Comparison of ENCODE assay signal across 8 cellular contexts in genomic region chr16:89491238-89491869, GRCh38. TPM values are rescaled to one million over a fixed set of nuclear protein-coding genes. Genes with fewer than 3 reads are reported as not detected.
DNase-seq lines count a peak whose midpoint lies in the region; ATAC-seq and TF ChIP-seq lines count a peak whose summit lies in the region.

No MANE protein-coding gene starts in this region.

- peaks cover 12% of the 10 kb centered on the region for H3K4me1 ChIP-seq in fibroblast of lung (ENCODE audit: control insufficient read depth, extremely low read depth, insufficient read depth, low read length)
- H3K4me1 ChIP-seq in rectal smooth muscle tissue (ENCODE audit: control insufficient read depth, insufficient read depth, low read length): peaks cover 22% of the 10 kb centered on the region

- peak overlapping the region; percentile 82 for H3K4me2 ChIP-seq in fibroblast of lung (ENCODE audit: extremely low read depth, insufficient read depth, low read length)

- no peak for DNase-seq in activated naive CD4-positive, alpha-beta T cell treated with anti-CD3 and anti-CD28 coated beads, Interleukin-2, amount 10 ng/mL, durations not matched to agents 7 days and 5 days
- DNase-seq in activated naive CD4-positive, alpha-beta T cell treated with anti-CD3 and anti-CD28 coated beads, Interleukin-2, amount 50 U/mL, for 16 hours: no peak
- peak in 1 of 2 donors; percentile 23 for DNase-seq in fibroblast of lung (ENCODE audit: low read depth in 2 of 2)

- H3K36me3 ChIP-seq in fibroblast of lung (ENCODE audit: control insufficient read depth, insufficient read depth, low read length): peaks cover 2% of the 10 kb centered on the region
- H3K36me3 ChIP-seq in rectal smooth muscle tissue (ENCODE audit: control insufficient read depth, insufficient read depth, low read length): no peaks in the 10 kb centered on the region

- H2AFZ ChIP-seq in fibroblast of lung (ENCODE audit: low read length): no peak overlapping the region

- H3K27ac ChIP-seq in fibroblast of lung (ENCODE audit: insufficient read depth, low read length): peak overlapping the region; percentile 94
- peak overlapping the region; percentile 88 for H3K27ac ChIP-seq in rectal smooth muscle tissue (ENCODE audit: low read depth, low read length)

- H3K4me3 ChIP-seq in fibroblast of lung (replicated peaks in 1 of 4; ENCODE audit: control extremely low read depth in 1 of 4, insufficient read depth in 1 of 4, low read depth in 3 of 4, low read length in 4 of 4) (peak overlapping the region; percentile 74 to 83 (median 80)), rectal smooth muscle tissue (ENCODE audit: low read length) (peak overlapping the region; percentile 92)

- CTCF ChIA-PET in activated naive CD4-positive, alpha-beta T cell treated with anti-CD3 and anti-CD28 coated beads, Interleukin-2, amount 10 ng/mL, durations not matched to agents 7 days and 5 days (lab: Charles Lee): interaction anchor here (0.7 to 1.5 kb wide), 3 partner anchors 13 to 164 kb away, joined by 3 to 4 read pairs (median 3); no protein-coding TSS in a partner anchor

- H3K27me3 ChIP-seq in fibroblast of lung (ENCODE audit: control insufficient read depth, insufficient read depth, low read length) (no peaks in the 10 kb centered on the region), rectal smooth muscle tissue (ENCODE audit: control insufficient read depth, insufficient read depth, low read length) (no peaks in the 10 kb centered on the region)

- H3K4me3 Mint-ChIP-seq in activated naive CD4-positive, alpha-beta T cell treated with anti-CD3 and anti-CD28 coated beads, Interleukin-2, amount 10 ng/mL, durations not matched to agents 7 days and 5 days: peak overlapping the region; percentile 83

- H4K20me1 ChIP-seq in fibroblast of lung (ENCODE audit: control insufficient read depth, extremely low read depth, insufficient read depth, low read length): peaks cover 3% of the 10 kb centered on the region

- peaks cover 40% of the 10 kb centered on the region for H3K79me2 ChIP-seq in fibroblast of lung (ENCODE audit: control insufficient read depth, insufficient read depth, low read length)

- H3K9ac ChIP-seq in fibroblast of lung (ENCODE audit: insufficient read depth, low read length) (peak overlapping the region; percentile 97), rectal smooth muscle tissue (ENCODE audit: low read length) (peak overlapping the region; percentile 67)

- peak overlapping the region; percentile 91 for H3K27ac Mint-ChIP-seq in activated naive CD4-positive, alpha-beta T cell treated with anti-CD3 and anti-CD28 coated beads, Interleukin-2, amount 10 ng/mL, durations not matched to agents 7 days and 5 days

- ATAC-seq in SK-N-SH treated with all-trans-retinoic acid at 6 μM for 48 hours: peak; percentile 16
- ATAC-seq in HG03095 (IDR thresholded peaks at IDR 0.05; ENCODE audit: unreplicated experiment): no peak
- no peak for ATAC-seq in GM18498 (IDR thresholded peaks at IDR 0.05; ENCODE audit: unreplicated experiment)
- no peak for ATAC-seq in GM18909 (IDR thresholded peaks at IDR 0.05; ENCODE audit: poor library complexity, unreplicated experiment)

- peaks cover 19% of the 10 kb centered on the region for H3K36me3 Mint-ChIP-seq in activated naive CD4-positive, alpha-beta T cell treated with anti-CD3 and anti-CD28 coated beads, Interleukin-2, amount 10 ng/mL, durations not matched to agents 7 days and 5 days

- no peak for TF ChIP-seq CTCF in fibroblast of lung (conservative IDR thresholded peaks at IDR 0.05 in 1 of 2, IDR thresholded peaks at IDR 0.05 in 1 of 2; ENCODE audit: low read depth in 1 of 2, low read length in 2 of 2)

- no peaks in the 10 kb centered on the region for H3K9me3 ChIP-seq in fibroblast of lung (ENCODE audit: control insufficient read depth, insufficient read depth, low read depth, low read length)

- H3K27me3 Mint-ChIP-seq in activated naive CD4-positive, alpha-beta T cell treated with anti-CD3 and anti-CD28 coated beads, Interleukin-2, amount 10 ng/mL, durations not matched to agents 7 days and 5 days: no peaks in the 10 kb centered on the region

- no peaks in the 10 kb centered on the region for H3K9me3 Mint-ChIP-seq in activated naive CD4-positive, alpha-beta T cell treated with anti-CD3 and anti-CD28 coated beads, Interleukin-2, amount 10 ng/mL, durations not matched to agents 7 days and 5 days

- peaks cover 52% of the 10 kb centered on the region for H3K4me1 Mint-ChIP-seq in activated naive CD4-positive, alpha-beta T cell treated with anti-CD3 and anti-CD28 coated beads, Interleukin-2, amount 10 ng/mL, durations not matched to agents 7 days and 5 days

TF ChIP-seq in SK-N-SH treated with all-trans-retinoic acid at 6 μM for 48 hours, 23 proteins besides CTCF, POLR2A, EP300 and RAD21:
- TF ChIP-seq ISL1 (CRISPR knock-in tag; IDR thresholded peaks at IDR 0.05) (no peak), TCF4 (CRISPR knock-in tag; IDR thresholded peaks at IDR 0.05; ENCODE audit: borderline replicate concordance) (no peak), PATZ1 (CRISPR knock-in tag; IDR thresholded peaks at IDR 0.05; ENCODE audit: borderline replicate concordance) (no peak), POU6F1 (CRISPR knock-in tag; IDR thresholded peaks at IDR 0.05; ENCODE audit: borderline replicate concordance, low read depth) (no peak), OSR1 (CRISPR knock-in tag; IDR thresholded peaks at IDR 0.05) (no peak), SNAI2 (CRISPR knock-in tag; IDR thresholded peaks at IDR 0.05) (no peak), RARB (CRISPR knock-in tag; IDR thresholded peaks at IDR 0.05) (no peak), ZFP30 (CRISPR knock-in tag; IDR thresholded peaks at IDR 0.05) (no peak), BACH2 (CRISPR knock-in tag; IDR thresholded peaks at IDR 0.05; ENCODE audit: borderline replicate concordance) (no peak), ZNF8 (CRISPR knock-in tag; IDR thresholded peaks at IDR 0.05) (no peak), CREB5 (CRISPR knock-in tag; IDR thresholded peaks at IDR 0.05; ENCODE audit: low read depth) (no peak)

RNA-seq across cellular contexts. Expression of gene ANKRD11, which starts 1.0 kb away (rescaled TPM):
- total RNA-seq in fibroblast of lung: 39.8 and 71.2 TPM in 2 replicates
- polyA plus RNA-seq in fibroblast of lung: 41.5 and 48.8 TPM in 2 replicates
- 75.2 and 76.7 TPM in 2 replicates for polyA plus RNA-seq in fibroblast of lung (2012)
- polyA minus RNA-seq in fibroblast of lung (ENCODE audit: low replicate concordance): 102 and 109 TPM in 2 replicates

RNA-seq across cellular contexts. Expression of gene SPG7, which starts 16.8 kb away (rescaled TPM):
- total RNA-seq in fibroblast of lung: 83.5 and 107 TPM in 2 replicates
- 35.1 and 53.3 TPM in 2 replicates for polyA plus RNA-seq in fibroblast of lung
- 27.2 and 58.3 TPM in 2 replicates for polyA plus RNA-seq in fibroblast of lung (2012)
- polyA minus RNA-seq in fibroblast of lung (ENCODE audit: low replicate concordance): 43.5 and 75.9 TPM in 2 replicates
